ENCODE assay signal across 19 cellular contexts in the genomic region with DNA sequence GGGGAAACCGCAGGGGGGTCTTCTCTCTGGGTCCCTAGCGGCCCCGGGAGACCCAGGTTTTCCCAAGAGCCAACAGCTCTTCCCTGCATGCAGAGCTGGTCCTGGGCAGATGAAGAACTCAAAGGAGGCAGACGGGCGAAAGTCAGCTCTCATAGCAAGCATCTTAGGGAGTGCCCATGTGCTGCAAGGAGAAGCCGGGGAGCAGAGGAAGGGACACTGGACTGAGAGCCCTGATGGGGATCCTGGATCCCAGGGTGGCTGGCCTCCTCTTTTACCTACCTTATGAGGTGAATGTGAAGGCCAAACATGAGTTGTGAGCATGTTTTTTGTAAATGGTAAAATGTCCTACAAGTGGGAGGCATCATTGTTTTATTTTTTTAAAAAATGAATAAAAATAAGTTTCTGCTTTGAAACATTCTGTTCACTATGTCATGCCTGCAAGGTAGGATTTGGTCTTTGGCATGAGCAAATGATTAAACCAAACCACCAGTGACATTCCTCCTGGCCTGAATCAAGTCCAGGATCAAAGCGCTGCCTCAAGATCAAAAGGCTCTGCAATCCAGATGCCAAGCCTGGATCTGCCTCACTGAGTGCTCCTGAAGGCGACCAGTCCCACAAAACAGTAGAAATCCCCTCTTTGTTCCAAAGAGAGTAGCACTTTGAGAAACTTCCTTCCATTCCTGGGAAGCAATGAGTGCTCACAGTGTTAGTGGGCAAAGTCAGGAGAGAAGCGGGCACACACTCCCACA.
DNase-seq lines count a peak whose midpoint lies in the region; ATAC-seq, FAIRE-seq and TF ChIP-seq lines count a peak whose summit lies in the region.
"Had no signal": no experiment of that assay in that cellular context is flagged by ENCODE, and none has a peak within 500 bp of the region (broad histone marks: within the 10 kb centered on the region; RNA-seq: fewer than 3 reads in every experiment).

No MANE protein-coding gene starts in this region.

- POLR2A ChIA-PET in HepG2 (lab: Yijun Ruan, JAX): no interaction called here
- POLR2A ChIA-PET in WTC11 (lab: Charles Lee): no interaction called here

- no peak overlapping the region for H3K4me3 ChIP-seq in body of pancreas
- no peak overlapping the region for H3K4me3 ChIP-seq in HepG2 (replicated peaks in 1 of 3; ENCODE audit: insufficient read depth in 1 of 3, low read depth in 2 of 3, low read length in 3 of 3)
- H3K4me3 ChIP-seq: GM23338 had no signal

- DNase-seq in ACHN: peak; percentile 67
- peak; percentile 76 for DNase-seq in HT-29 (ENCODE audit: low spot score)
- peak in 1 of 4 donors; percentile 23 for DNase-seq in body of pancreas
- peak; percentile 72 for DNase-seq in HepG2 (ENCODE audit: low spot score)
- no peak for DNase-seq in activated T-cell treated with anti-CD3 and anti-CD28 coated beads, Interleukin-2, amount 50 U/mL, for 48 hours
- DNase-seq in effector memory CD8-positive, alpha-beta T cell: no peak
- no peak for DNase-seq in WTC11 (ENCODE audit: low spot score)
- DNase-seq: 8988T, COR-L47, DMS79 treated with DMSO at 0.1 percent for 48 hours, NCI-H1105 treated with DMSO at 0.1 percent for 48 hours, NCI-H1930, NCI-H2171, NCI-H774, SHP77 treated with DMSO at 0.1 percent for 48 hours had no signal

- H3K9me3 ChIP-seq in body of pancreas: no peaks in the 10 kb centered on the region
- H3K9me3 ChIP-seq in HepG2 (ENCODE audit: low read length): no peaks in the 10 kb centered on the region

- H3K4me2 ChIP-seq in HepG2 (ENCODE audit: low read depth, low read length): peak overlapping the region; percentile 34; the same call in 1 of the 2 replicates
- H3K4me2 ChIP-seq: GM23338 had no signal

- TF ChIP-seq RAD21 in HepG2 (CRISPR knock-in tag; IDR thresholded peaks at IDR 0.05): no peak

- H4K20me1 ChIP-seq in HepG2 (ENCODE audit: insufficient read depth, low read length): no peaks in the 10 kb centered on the region

- H3K9me3 Mint-ChIP-seq in effector memory CD8-positive, alpha-beta T cell: no peaks in the 10 kb centered on the region
- peaks cover 5% of the 10 kb centered on the region; the same call in 1 of the 2 replicates for H3K9me3 Mint-ChIP-seq in WTC11
- H3K9me3 Mint-ChIP-seq: GM23338 had no signal

- TF ChIP-seq EP300 in HepG2 (IDR thresholded peaks at IDR 0.05; ENCODE audit: low read depth in 2 of 2, low read length in 2 of 2): no peak
- TF ChIP-seq EP300 in HepG2 (CRISPR knock-in tag; IDR thresholded peaks at IDR 0.05; ENCODE audit: borderline replicate concordance): no peak

- H2AFZ ChIP-seq in HepG2 (ENCODE audit: low read length): no peak overlapping the region
- H2AFZ ChIP-seq: GM23338 had no signal

- H3K27me3 ChIP-seq in body of pancreas (no peaks in the 10 kb centered on the region), HepG2 (ENCODE audit: control insufficient read depth in 1 of 2, insufficient read depth in 2 of 2, low read length in 2 of 2) (no peaks in the 10 kb centered on the region)

- H3K27ac ChIP-seq in body of pancreas: no peak overlapping the region
- H3K27ac ChIP-seq in HepG2 (ENCODE audit: extremely low read length, insufficient read depth, low read length): no peak overlapping the region

- CTCF ChIA-PET in HepG2 (lab: Yijun Ruan, JAX; ENCODE audit: low intra/inter-chr PET ratio, low total read pairs) (no interaction called here), WTC11 (lab: Charles Lee) (no interaction called here)

- H3K4me1 ChIP-seq in body of pancreas (peaks cover 14% of the 10 kb centered on the region), HepG2 (ENCODE audit: insufficient read depth, low read length) (peaks cover 30% of the 10 kb centered on the region)

- 74 to 79% methylated on average over 9 of the region's 9 CpGs for WGBS in body of pancreas, 2 donors
- WGBS in HepG2 (ENCODE audit: low lambda C conversion rate): 50% methylated on average over 8 of the region's 9 CpGs

- no peak for FAIRE-seq in HepG2 (lab: Jason Lieb, UNC)

- H3K79me2 ChIP-seq in HepG2 (ENCODE audit: insufficient read depth, low read length): no peaks in the 10 kb centered on the region

- no peaks in the 10 kb centered on the region for H3K4me1 Mint-ChIP-seq in effector memory CD8-positive, alpha-beta T cell (ENCODE audit: low read depth in 2 of 2)
- peaks cover 10% of the 10 kb centered on the region for H3K4me1 Mint-ChIP-seq in WTC11

- peaks cover 67 to 94% of the 10 kb centered on the region in 2 donors for H3K27me3 Mint-ChIP-seq in effector memory CD8-positive, alpha-beta T cell
- H3K27me3 Mint-ChIP-seq in WTC11 (ENCODE audit: low read depth): no peaks in the 10 kb centered on the region

- TF ChIP-seq CTCF in body of pancreas (IDR thresholded peaks at IDR 0.05) (no peak), HepG2 (CRISPR knock-in tag; IDR thresholded peaks at IDR 0.05) (no peak), WTC11 (IDR thresholded peaks at IDR 0.05) (no peak)

- H3K36me3 ChIP-seq in body of pancreas (replicated peaks in 1 of 2; ENCODE audit: insufficient read depth in 1 of 2, low read depth in 2 of 2) (no peaks in the 10 kb centered on the region), HepG2 (replicated peaks in 1 of 2; ENCODE audit: control insufficient read depth in 1 of 2, insufficient read depth in 2 of 2, low read length in 2 of 2) (no peaks in the 10 kb centered on the region)

- H3K36me3 Mint-ChIP-seq in effector memory CD8-positive, alpha-beta T cell (ENCODE audit: insufficient read depth): no peaks in the 10 kb centered on the region
- H3K36me3 Mint-ChIP-seq in WTC11: no peaks in the 10 kb centered on the region
- H3K36me3 Mint-ChIP-seq: CD14-positive monocyte had no signal

- H3K4me3 Mint-ChIP-seq in effector memory CD8-positive, alpha-beta T cell: no peak overlapping the region
- H3K4me3 Mint-ChIP-seq in WTC11: no peak overlapping the region
- H3K4me3 Mint-ChIP-seq: CD14-positive monocyte, GM23338 had no signal

- intact Hi-C loops in body of pancreas (cut with DNase I) (no loop called here), HepG2 (cut with micrococcal nuclease; ENCODE audit: unreplicated experiment) (no loop called here)

- no TSS peak for BruUV-seq in HepG2 (replicated peaks; lab: Mats Ljungman, UMichigan)

- ATAC-seq in body of pancreas (peak; percentile 60), HepG2 (peak; percentile 74), WTC11 (no peak), HG02852 (IDR thresholded peaks at IDR 0.05; ENCODE audit: unreplicated experiment) (no peak)
- ATAC-seq in effector memory CD8-positive, alpha-beta T cell (replicated peaks): no peak
- ATAC-seq: GM23338, Panc1 had no signal

- H3K9ac ChIP-seq in HepG2 (ENCODE audit: insufficient read depth, low read depth, low read length): no peak overlapping the region

- in situ Hi-C loops in ACHN (cut with HindIII; ENCODE audit: low pct_ligation_motif_present, low pct_unique_long_range_greater_than_20kb, low sequenced_read_pairs): no loop called here
- in situ Hi-C loops in HepG2 (cut with HindIII; ENCODE audit: extremely low pct_ligation_motif_present, low pct_unique_long_range_greater_than_20kb): no loop called here

- H3K27ac Mint-ChIP-seq in effector memory CD8-positive, alpha-beta T cell: no peak overlapping the region
- no peak overlapping the region for H3K27ac Mint-ChIP-seq in WTC11
- H3K27ac Mint-ChIP-seq: GM23338 had no signal

- TF ChIP-seq POLR2A in body of pancreas (IDR thresholded peaks at IDR 0.05): no peak
- TF ChIP-seq POLR2A in HepG2 (IDR thresholded peaks at IDR 0.05; ENCODE audit: insufficient read depth in 1 of 2, low read depth in 2 of 2, low read length in 2 of 2): no peak

TF ChIP-seq in HepG2, 621 proteins besides CTCF, POLR2A, EP300 and RAD21 (continues in another document):
- TF ChIP-seq EED (CRISPR knock-in tag; IDR thresholded peaks at IDR 0.05): no peak

TF ChIP-seq in WTC11, 78 proteins besides CTCF, POLR2A, EP300 and RAD21 (continues in another document):
- no peak for TF ChIP-seq NFE2L1 (CRISPR knock-in tag; IDR thresholded peaks at IDR 0.05)
- TF ChIP-seq E2F1 (CRISPR knock-in tag; IDR thresholded peaks at IDR 0.05): no peak
- no peak for TF ChIP-seq SMAD4 (CRISPR knock-in tag; IDR thresholded peaks at IDR 0.05)
- TF ChIP-seq GTF2I (CRISPR knock-in tag; conservative IDR thresholded peaks at IDR 0.05): no peak
- no peak for TF ChIP-seq TCF7 (CRISPR knock-in tag; IDR thresholded peaks at IDR 0.05; ENCODE audit: low read depth)
- TF ChIP-seq, protein P1, sequence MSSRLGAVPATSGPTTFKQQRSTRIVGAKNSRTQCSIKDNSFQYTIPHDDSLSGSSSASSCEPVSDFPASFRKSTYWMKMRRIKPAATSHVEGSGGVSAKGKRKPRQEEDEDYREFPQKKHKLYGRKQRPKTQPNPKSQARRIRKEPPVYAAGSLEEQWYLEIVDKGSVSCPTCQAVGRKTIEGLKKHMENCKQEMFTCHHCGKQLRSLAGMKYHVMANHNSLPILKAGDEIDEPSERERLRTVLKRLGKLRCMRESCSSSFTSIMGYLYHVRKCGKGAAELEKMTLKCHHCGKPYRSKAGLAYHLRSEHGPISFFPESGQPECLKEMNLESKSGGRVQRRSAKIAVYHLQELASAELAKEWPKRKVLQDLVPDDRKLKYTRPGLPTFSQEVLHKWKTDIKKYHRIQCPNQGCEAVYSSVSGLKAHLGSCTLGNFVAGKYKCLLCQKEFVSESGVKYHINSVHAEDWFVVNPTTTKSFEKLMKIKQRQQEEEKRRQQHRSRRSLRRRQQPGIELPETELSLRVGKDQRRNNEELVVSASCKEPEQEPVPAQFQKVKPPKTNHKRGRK (CRISPR knock-in tag; IDR thresholded peaks at IDR 0.05; ENCODE audit: borderline replicate concordance): no peak
- TF ChIP-seq OVOL2 (CRISPR knock-in tag; IDR thresholded peaks at IDR 0.05; ENCODE audit: borderline replicate concordance): no peak

Comparison
In these comparisons a context has a peak if more than half of its experiments do, and no peak if none do; other contexts are left out.
1. DNase-seq: peak in ACHN (single experiment), HT-29 (single experiment) and HepG2 (single experiment); none in activated T-cell treated with anti-CD3 and anti-CD28 coated beads, Interleukin-2, amount 50 U/mL, for 48 hours (0 of 2), effector memory CD8-positive, alpha-beta T cell (0 of 3) and WTC11 (single experiment).
2. ATAC-seq: peak in body of pancreas (single experiment) and HepG2 (single experiment); none in effector memory CD8-positive, alpha-beta T cell (single experiment), WTC11 (single experiment) and HG02852 (single experiment).